ENCODE assay signal across 27 cellular contexts in the genomic region with DNA sequence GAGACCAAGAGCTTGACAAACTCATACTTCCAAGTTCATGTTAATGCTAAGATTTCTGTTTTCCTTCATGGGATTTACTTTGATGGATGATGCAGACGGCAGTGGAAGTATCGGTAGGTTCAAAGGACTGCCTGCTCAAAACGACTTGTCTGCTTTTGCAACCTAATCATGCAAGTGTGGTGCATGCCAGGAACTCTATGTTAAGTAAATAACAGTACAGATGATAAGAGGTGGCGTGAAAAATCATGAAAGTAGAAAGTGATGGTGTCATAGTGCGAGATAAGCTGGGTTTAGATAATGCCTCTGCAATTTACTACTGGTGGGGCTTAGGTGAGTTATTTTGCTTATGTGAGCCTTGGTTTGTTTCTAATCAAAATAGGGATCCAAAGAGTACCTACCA. TPM values are rescaled to one million over a fixed set of nuclear protein-coding genes. Genes with fewer than 3 reads are reported as not detected.
DNase-seq lines count a peak whose midpoint lies in the region; ATAC-seq and TF ChIP-seq lines count a peak whose summit lies in the region.
"Had no signal": no experiment of that assay in that cellular context is flagged by ENCODE, and none has a peak within 500 bp of the region (broad histone marks: within the 10 kb centered on the region; RNA-seq: fewer than 3 reads in every experiment).

No MANE protein-coding gene starts in this region.

- H3K27ac ChIP-seq in thoracic aorta = peak overlapping the region; percentile 92 to 96
- H3K27ac ChIP-seq: cardiac muscle cell, Peyer's patch, SJCRH30, suprapubic skin had no signal

- peaks cover 14% of the 10 kb centered on the region for H3K9me3 Mint-ChIP-seq in nephron

- H3K27me3 Mint-ChIP-seq in nephron (ENCODE audit: low read depth) = peaks cover 9% of the 10 kb centered on the region
- H3K27me3 Mint-ChIP-seq: activated CD4-positive, alpha-beta T cell treated with anti-CD3 and anti-CD28 coated beads for 36 hours had no signal

- TF ChIP-seq CTCF in choroid plexus epithelial cell (conservative IDR thresholded peaks at IDR 0.05; ENCODE audit: low read depth, low read length) (no peak), nephron (IDR thresholded peaks at IDR 0.05; ENCODE audit: unreplicated experiment in 3 of 3) (no peak), thoracic aorta (IDR thresholded peaks at IDR 0.05) (no peak)

- H3K36me3 Mint-ChIP-seq in nephron (ENCODE audit: low read depth) = peaks cover 21% of the 10 kb centered on the region
- H3K36me3 Mint-ChIP-seq: activated naive CD4-positive, alpha-beta T cell treated with anti-CD3 and anti-CD28 coated beads, Interleukin-2, amount 50 U/mL, for 72 hours had no signal

- H3K4me3 ChIP-seq in choroid plexus epithelial cell (ENCODE audit: low read depth, low read length) (no peak overlapping the region), thoracic aorta (no peak overlapping the region)
- H3K4me3 ChIP-seq: cardiac muscle cell, Peyer's patch, SJCRH30, suprapubic skin had no signal

- H3K9me3 ChIP-seq in thoracic aorta = no peaks in the 10 kb centered on the region
- H3K9me3 ChIP-seq: Peyer's patch, suprapubic skin had no signal

- no peaks in the 10 kb centered on the region for H3K27me3 ChIP-seq in thoracic aorta (replicated peaks; ENCODE audit: insufficient read depth)
- H3K27me3 ChIP-seq: cardiac muscle cell, Peyer's patch, SJCRH30, suprapubic skin had no signal

- ATAC-seq in thoracic aorta (ENCODE audit: insufficient number of reproducible peaks, low FRiP score, low read depth) (no peak), left lobe of liver (no peak)
- ATAC-seq: activated CD4-positive, alpha-beta T cell treated with anti-CD3 and anti-CD28 coated beads for 36 hours; activated naive CD4-positive, alpha-beta T cell treated with anti-CD3 and anti-CD28 coated beads, Interleukin-2, amount 50 U/mL, for 72 hours; naive thymus-derived CD4-positive, alpha-beta T cell had no signal

- H3K4me1 ChIP-seq in thoracic aorta (ENCODE audit: control insufficient read depth in 1 of 2, low read depth in 2 of 2) = peaks cover 39 to 100% of the 10 kb centered on the region in 2 donors

- H3K27ac Mint-ChIP-seq in nephron = peak overlapping the region in 2 of 3 experiments; percentile 32 to 53
- H3K27ac Mint-ChIP-seq: activated CD4-positive, alpha-beta T cell treated with anti-CD3 and anti-CD28 coated beads for 36 hours; activated naive CD4-positive, alpha-beta T cell treated with anti-CD3 and anti-CD28 coated beads, Interleukin-2, amount 50 U/mL, for 72 hours; naive thymus-derived CD4-positive, alpha-beta T cell had no signal

- no peak overlapping the region for H3K4me3 Mint-ChIP-seq in nephron
- H3K4me3 Mint-ChIP-seq: activated CD4-positive, alpha-beta T cell treated with anti-CD3 and anti-CD28 coated beads for 36 hours; naive thymus-derived CD4-positive, alpha-beta T cell had no signal

- DNase-seq in NCI-H226 (peak; percentile 88), choroid plexus epithelial cell (ENCODE audit: low read depth) (peak; percentile 5), thoracic aorta (ENCODE audit: low spot score) (no peak), left lobe of liver (ENCODE audit: low spot score) (no peak)
- no peak for DNase-seq in activated CD4-positive, alpha-beta T cell treated with anti-CD3 and anti-CD28 coated beads for 48 hours
- DNase-seq in activated CD4-positive, alpha-beta T cell treated with anti-CD3 and anti-CD28 coated beads, Interleukin-2, amount 50 U/mL, for 4 hours = no peak
- DNase-seq: activated CD4-positive, alpha-beta T cell treated with anti-CD3 and anti-CD28 coated beads for 36 hours; activated CD8-positive, alpha-beta memory T cell treated with anti-CD3 and anti-CD28 coated beads for 24 hours; cortex of kidney; DMS153; effector memory CD4-positive, alpha-beta T cell; islet precursor cell; midbrain; MM.1S; naive thymus-derived CD4-positive, alpha-beta T cell; NCI-H1417 treated with DMSO at 0.1 percent for 48 hours; NCI-H2081 treated with DMSO at 0.1 percent for 48 hours; NCI-H774; nucleus accumbens; Peyer's patch; SJCRH30; stimulated activated naive CD4-positive, alpha-beta T cell; SW 1271 had no signal

- no peaks in the 10 kb centered on the region for H3K36me3 ChIP-seq in thoracic aorta
- H3K36me3 ChIP-seq: cardiac muscle cell, Peyer's patch, SJCRH30, suprapubic skin had no signal

- H3K4me1 Mint-ChIP-seq in nephron = peaks cover 85% of the 10 kb centered on the region
- H3K4me1 Mint-ChIP-seq: activated CD4-positive, alpha-beta T cell treated with anti-CD3 and anti-CD28 coated beads for 36 hours had no signal

RNA-seq across cellular contexts. Expression of a gene that starts 14.7 kb away (rescaled TPM):
- total RNA-seq in thoracic aorta (100 to 1,000 TPM; 813 to 852 TPM), left lobe of liver (2.9 TPM)

Comparison
In these comparisons a context has a peak if more than half of its experiments do, and no peak if none do; other contexts are left out.
1. DNase-seq: peak in NCI-H226 (single experiment) and choroid plexus epithelial cell (single experiment); none in thoracic aorta (single experiment), left lobe of liver (single experiment), activated CD4-positive, alpha-beta T cell treated with anti-CD3 and anti-CD28 coated beads for 48 hours (single experiment) and activated CD4-positive, alpha-beta T cell treated with anti-CD3 and anti-CD28 coated beads, Interleukin-2, amount 50 U/mL, for 4 hours (0 of 2).
2. RNA of a gene that starts 14.7 kb away (total RNA-seq): 813 to 852 TPM in thoracic aorta; 2.9 TPM in left lobe of liver (single experiment); every median in the first group is over 100 times any median in the second.